8 cellular contexts compared by ENCODE assay signal in the genomic region with DNA sequence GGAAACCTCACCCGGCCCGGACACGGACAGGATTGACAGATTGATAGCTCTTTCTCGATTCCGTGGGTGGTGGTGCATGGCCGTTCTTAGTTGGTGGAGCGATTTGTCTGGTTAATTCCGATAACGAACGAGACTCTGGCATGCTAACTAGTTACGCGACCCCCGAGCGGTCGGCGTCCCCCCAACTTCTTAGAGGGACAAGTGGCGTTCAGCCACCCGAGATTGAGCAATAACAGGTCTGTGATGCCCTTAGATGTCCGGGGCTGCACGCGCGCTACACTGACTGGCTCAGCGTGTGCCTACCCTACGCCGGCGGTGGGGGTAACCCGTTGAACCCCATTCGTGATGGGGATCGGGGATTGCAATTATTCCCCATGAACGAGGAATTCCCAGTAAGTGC.
A peak's percentile ranks its signal among the peaks of the same experiment; 100 is the strongest.
DNase-seq lines count a peak whose midpoint lies in the region; ATAC-seq and TF ChIP-seq lines count a peak whose summit lies in the region.
"Not testable (repeated sequence)": the region's sequence is repeated elsewhere in the genome, so short reads cannot be mapped to it uniquely, and the experiment has no call there.

No MANE protein-coding gene starts in this region.

- not testable (repeated sequence) for H3K27ac ChIP-seq in naive thymus-derived CD4-positive, alpha-beta T cell (ENCODE audit: low read depth, low read length); upper lobe of right lung

- H3K4me3 ChIP-seq in naive thymus-derived CD4-positive, alpha-beta T cell (ENCODE audit: low read length); upper lobe of right lung: not testable (repeated sequence)

- not testable (repeated sequence) for H3K4me1 ChIP-seq in naive thymus-derived CD4-positive, alpha-beta T cell (ENCODE audit: control insufficient read depth in 2 of 2, insufficient read depth in 2 of 2, low read length in 2 of 2); upper lobe of right lung

- DNase-seq in Calu3 (peak; percentile 0), activated T-cell treated with anti-CD3 and anti-CD28 coated beads for 24 hours (ENCODE audit: low read depth) (peak; percentile 11), upper lobe of right lung (peak; percentile 1)
- peak; percentile 66 for DNase-seq in activated CD4-positive, alpha-beta T cell treated with anti-CD3 and anti-CD28 coated beads, Interleukin-2, amount 10 ng/mL, durations not matched to agents 24 days and 14 days
- peak; percentile 57 for DNase-seq in activated effector memory CD4-positive, alpha-beta T cell treated with anti-CD3 and anti-CD28 coated beads, Interleukin-2, amount 50 U/mL, for 16 hours
- DNase-seq in effector memory CD8-positive, alpha-beta T cell: peak; percentile 3 to 38 (median 35)
- DNase-seq in naive thymus-derived CD4-positive, alpha-beta T cell: peak in 5 of 9 donors; percentile 17 to 35 (median 23)
- DNase-seq in stimulated activated CD4-positive, alpha-beta T cell treated with anti-CD3 and anti-CD28 coated beads, Interleukin-15, amount 100 ng/mL, for 24 hours: peak; percentile 11

- not testable (repeated sequence) for H3K9me3 Mint-ChIP-seq in Calu3 (ENCODE audit: low read depth, unreplicated experiment); activated CD4-positive, alpha-beta T cell treated with anti-CD3 and anti-CD28 coated beads, Interleukin-2, amount 10 ng/mL, durations not matched to agents 24 days and 14 days; effector memory CD8-positive, alpha-beta T cell; naive thymus-derived CD4-positive, alpha-beta T cell

- not testable (repeated sequence) for ATAC-seq in effector memory CD8-positive, alpha-beta T cell (replicated peaks); naive thymus-derived CD4-positive, alpha-beta T cell; upper lobe of right lung

- not testable (repeated sequence) for H3K9me3 ChIP-seq in naive thymus-derived CD4-positive, alpha-beta T cell (ENCODE audit: control insufficient read depth in 2 of 3, low read length in 3 of 3); upper lobe of right lung

- not testable (repeated sequence) for H3K27ac Mint-ChIP-seq in Calu3 (ENCODE audit: unreplicated experiment); activated CD4-positive, alpha-beta T cell treated with anti-CD3 and anti-CD28 coated beads, Interleukin-2, amount 10 ng/mL, durations not matched to agents 24 days and 14 days; effector memory CD8-positive, alpha-beta T cell; naive thymus-derived CD4-positive, alpha-beta T cell

- TF ChIP-seq CTCF in Calu3 (IDR thresholded peaks at IDR 0.05; ENCODE audit: unreplicated experiment); upper lobe of right lung (IDR thresholded peaks at IDR 0.05): not testable (repeated sequence)

- not testable (repeated sequence) for H3K4me3 Mint-ChIP-seq in Calu3 (ENCODE audit: low read depth, unreplicated experiment); activated CD4-positive, alpha-beta T cell treated with anti-CD3 and anti-CD28 coated beads, Interleukin-2, amount 10 ng/mL, durations not matched to agents 24 days and 14 days; effector memory CD8-positive, alpha-beta T cell; naive thymus-derived CD4-positive, alpha-beta T cell

- H3K36me3 Mint-ChIP-seq in Calu3 (ENCODE audit: insufficient read depth, unreplicated experiment); activated CD4-positive, alpha-beta T cell treated with anti-CD3 and anti-CD28 coated beads, Interleukin-2, amount 10 ng/mL, durations not matched to agents 24 days and 14 days (ENCODE audit: low read depth); effector memory CD8-positive, alpha-beta T cell (ENCODE audit: insufficient read depth); naive thymus-derived CD4-positive, alpha-beta T cell: not testable (repeated sequence)

- not testable (repeated sequence) for H3K4me1 Mint-ChIP-seq in Calu3 (ENCODE audit: low read depth, unreplicated experiment); activated CD4-positive, alpha-beta T cell treated with anti-CD3 and anti-CD28 coated beads, Interleukin-2, amount 10 ng/mL, durations not matched to agents 24 days and 14 days; effector memory CD8-positive, alpha-beta T cell (ENCODE audit: low read depth in 2 of 2); naive thymus-derived CD4-positive, alpha-beta T cell

- CTCF ChIA-PET in Calu3 (lab: Charles Lee); naive thymus-derived CD4-positive, alpha-beta T cell (lab: Charles Lee): not testable (repeated sequence)

- POLR2A ChIA-PET in naive thymus-derived CD4-positive, alpha-beta T cell (lab: Charles Lee): not testable (repeated sequence)

- H3K27me3 ChIP-seq in naive thymus-derived CD4-positive, alpha-beta T cell (ENCODE audit: control insufficient read depth in 2 of 2, insufficient read depth in 2 of 2, low read length in 2 of 2); upper lobe of right lung: not testable (repeated sequence)

- intact Hi-C loops in Calu3 (cut with micrococcal nuclease; ENCODE audit: unreplicated experiment); activated CD4-positive, alpha-beta T cell treated with anti-CD3 and anti-CD28 coated beads, Interleukin-2, amount 10 ng/mL, durations not matched to agents 24 days and 14 days (cut with micrococcal nuclease); naive thymus-derived CD4-positive, alpha-beta T cell (cut with micrococcal nuclease); upper lobe of right lung (cut with DNase I): not testable (repeated sequence)

- H3K27me3 Mint-ChIP-seq in Calu3 (ENCODE audit: unreplicated experiment); activated CD4-positive, alpha-beta T cell treated with anti-CD3 and anti-CD28 coated beads, Interleukin-2, amount 10 ng/mL, durations not matched to agents 24 days and 14 days; effector memory CD8-positive, alpha-beta T cell; naive thymus-derived CD4-positive, alpha-beta T cell: not testable (repeated sequence)

- H3K36me3 ChIP-seq in naive thymus-derived CD4-positive, alpha-beta T cell (ENCODE audit: control insufficient read depth in 2 of 3, insufficient read depth in 3 of 3, low read length in 3 of 3); upper lobe of right lung: not testable (repeated sequence)

- not testable (repeated sequence) for BruUV-seq in Calu3 (replicated peaks; lab: Mats Ljungman, UMichigan)

Comparison
In these comparisons a context has a peak if more than half of its experiments do, and no peak if none do; other contexts are left out.
1. DNase-seq: peak in every context shown above with its lines; median percentile 66 in activated CD4-positive, alpha-beta T cell treated with anti-CD3 and anti-CD28 coated beads, Interleukin-2, amount 10 ng/mL, durations not matched to agents 24 days and 14 days; 57 in activated effector memory CD4-positive, alpha-beta T cell treated with anti-CD3 and anti-CD28 coated beads, Interleukin-2, amount 50 U/mL, for 16 hours; 35 in effector memory CD8-positive, alpha-beta T cell; 23 in naive thymus-derived CD4-positive, alpha-beta T cell; 11 in activated T-cell treated with anti-CD3 and anti-CD28 coated beads for 24 hours; 11 in stimulated activated CD4-positive, alpha-beta T cell treated with anti-CD3 and anti-CD28 coated beads, Interleukin-15, amount 100 ng/mL, for 24 hours; 1 in upper lobe of right lung; 0 in Calu3.